ENCODE assay signal across 11 cellular contexts in the genomic region with DNA sequence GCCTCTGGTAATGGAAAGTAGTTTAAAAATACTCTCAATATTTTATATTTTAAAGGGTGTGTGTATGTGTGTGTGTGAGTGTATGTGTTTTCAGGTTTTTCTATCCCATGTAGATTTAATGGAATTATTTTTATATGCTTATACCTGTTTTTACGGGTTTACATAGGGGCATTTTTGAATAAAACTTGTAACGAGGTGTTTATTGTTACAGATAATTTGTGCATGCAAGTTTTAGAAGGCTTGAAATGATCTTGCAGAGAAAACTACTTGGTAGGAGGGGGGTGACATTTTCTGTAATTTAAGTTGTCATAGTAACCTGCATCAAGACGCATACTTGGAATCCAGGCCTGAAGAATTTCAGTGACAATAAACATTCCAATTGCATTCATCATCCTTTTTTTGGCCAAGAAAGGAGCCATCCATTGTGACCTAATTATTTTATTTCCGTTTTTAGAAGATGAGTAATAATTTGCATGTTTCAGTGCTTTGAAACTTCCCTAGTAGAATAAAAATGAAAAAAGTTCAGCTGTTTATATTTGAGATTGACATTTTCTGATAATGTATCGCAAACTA. TPM values are rescaled to one million over a fixed set of nuclear protein-coding genes. Genes with fewer than 3 reads are reported as not detected.
DNase-seq lines count a peak whose midpoint lies in the region; ATAC-seq, FAIRE-seq and TF ChIP-seq lines count a peak whose summit lies in the region.
"Had no signal": no experiment of that assay in that cellular context is flagged by ENCODE, and none has a peak within 500 bp of the region (broad histone marks: within the 10 kb centered on the region; RNA-seq: fewer than 3 reads in every experiment).

No MANE protein-coding gene starts in this region.

- peaks cover 5% of the 10 kb centered on the region for H3K27me3 Mint-ChIP-seq in activated CD4-positive, alpha-beta memory T cell treated with anti-CD3 and anti-CD28 coated beads, Interleukin-2, amount 10 ng/mL, durations not matched to agents 7 days and 5 days

- no peaks in the 10 kb centered on the region for H3K4me1 Mint-ChIP-seq in activated CD4-positive, alpha-beta memory T cell treated with anti-CD3 and anti-CD28 coated beads, Interleukin-2, amount 10 ng/mL, durations not matched to agents 7 days and 5 days

- H3K9me3 ChIP-seq in pancreas (no peaks in the 10 kb centered on the region), OCI-LY7 (ENCODE audit: low read length) (no peaks in the 10 kb centered on the region)

- no peaks in the 10 kb centered on the region for H3K27me3 ChIP-seq in pancreas
- H3K27me3 ChIP-seq: tibial nerve had no signal

- no peaks in the 10 kb centered on the region for H3K79me2 ChIP-seq in OCI-LY7 (ENCODE audit: insufficient read depth, low read depth, low read length)

- no TSS peak for BruUV-seq in OCI-LY7 (replicated peaks; lab: Mats Ljungman, UMichigan)

- H3K36me3 Mint-ChIP-seq in activated CD4-positive, alpha-beta memory T cell treated with anti-CD3 and anti-CD28 coated beads, Interleukin-2, amount 10 ng/mL, durations not matched to agents 7 days and 5 days (ENCODE audit: low read depth): no peaks in the 10 kb centered on the region

- H3K4me3 ChIP-seq in fibroblast of mammary gland (ENCODE audit: control insufficient read depth, low read depth, low read length): no peak overlapping the region
- no peak overlapping the region for H3K4me3 ChIP-seq in pancreas
- H3K4me3 ChIP-seq in OCI-LY7 (ENCODE audit: low read depth, low read length, poor library complexity, severe bottlenecking): no peak overlapping the region
- H3K4me3 ChIP-seq: tibial nerve had no signal

- H3K9me3 Mint-ChIP-seq in activated CD4-positive, alpha-beta memory T cell treated with anti-CD3 and anti-CD28 coated beads, Interleukin-2, amount 10 ng/mL, durations not matched to agents 7 days and 5 days: no peaks in the 10 kb centered on the region
- H3K9me3 Mint-ChIP-seq: activated T-cell treated with anti-CD3 and anti-CD28 coated beads, Interleukin-2, amount 50 U/mL, for 72 hours had no signal

- H2AFZ ChIP-seq in OCI-LY7 (ENCODE audit: low read length): no peak overlapping the region

- intact Hi-C loops in pancreas (cut with DNase I) (no loop called here), OCI-LY7 (cut with micrococcal nuclease; ENCODE audit: unreplicated experiment) (no loop called here)

- peak; percentile 86 for FAIRE-seq in pancreas (lab: Jason Lieb, UNC)

- H3K9me2 ChIP-seq in OCI-LY7 (ENCODE audit: insufficient read depth, low read length): no peaks in the 10 kb centered on the region

- POLR2A ChIA-PET in OCI-LY7 (lab: Charles Lee): interaction anchor here (0.7 kb wide), 2 partner anchors 276 to 547 kb away, joined by 3 to 6 read pairs; no protein-coding TSS in a partner anchor
- POLR2A ChIA-PET in activated CD4-positive, alpha-beta memory T cell treated with anti-CD3 and anti-CD28 coated beads, Interleukin-2, amount 10 ng/mL, durations not matched to agents 7 days and 5 days (lab: Charles Lee): no interaction called here

- 50 to 58% methylated on average over 5 of the region's 5 CpGs for WGBS in pancreas, 2 donors

- H3K36me3 ChIP-seq in pancreas (no peaks in the 10 kb centered on the region), OCI-LY7 (ENCODE audit: insufficient read depth, low read length) (no peaks in the 10 kb centered on the region)

- no peak overlapping the region for H3K4me3 Mint-ChIP-seq in activated CD4-positive, alpha-beta memory T cell treated with anti-CD3 and anti-CD28 coated beads, Interleukin-2, amount 10 ng/mL, durations not matched to agents 7 days and 5 days
- H3K4me3 Mint-ChIP-seq: activated T-cell treated with anti-CD3 and anti-CD28 coated beads, Interleukin-2, amount 50 U/mL, for 72 hours had no signal

- H3K27ac ChIP-seq in pancreas (peak overlapping the region in 2 of 4 donors; percentile 7 to 25), OCI-LY7 (ENCODE audit: low read depth, low read length, poor library complexity, severe bottlenecking) (no peak overlapping the region)
- H3K27ac ChIP-seq: tibial nerve had no signal

- no peak overlapping the region for H3K4me2 ChIP-seq in OCI-LY7 (ENCODE audit: low read length)

- CTCF ChIA-PET in OCI-LY7 (lab: Charles Lee; ENCODE audit: unreplicated experiment): no interaction called here
- CTCF ChIA-PET in activated CD4-positive, alpha-beta memory T cell treated with anti-CD3 and anti-CD28 coated beads, Interleukin-2, amount 10 ng/mL, durations not matched to agents 7 days and 5 days (lab: Charles Lee): no interaction called here

- no peak for TF ChIP-seq CTCF in fibroblast of mammary gland (conservative IDR thresholded peaks at IDR 0.05; ENCODE audit: control insufficient read depth, insufficient read depth, low read depth, low read length)
- no peak for TF ChIP-seq CTCF in pancreas (IDR thresholded peaks at IDR 0.05)
- no peak for TF ChIP-seq CTCF in OCI-LY7 (conservative IDR thresholded peaks at IDR 0.05; ENCODE audit: low read length)

- no peaks in the 10 kb centered on the region for H4K20me1 ChIP-seq in OCI-LY7 (ENCODE audit: insufficient read depth, low read length)

- no peak overlapping the region for H3K27ac Mint-ChIP-seq in activated CD4-positive, alpha-beta memory T cell treated with anti-CD3 and anti-CD28 coated beads, Interleukin-2, amount 10 ng/mL, durations not matched to agents 7 days and 5 days
- H3K27ac Mint-ChIP-seq: activated T-cell treated with anti-CD3 and anti-CD28 coated beads, Interleukin-2, amount 50 U/mL, for 72 hours had no signal

- H3K4me1 ChIP-seq in pancreas: peaks cover 0 to 10% (median 6%) of the 10 kb centered on the region in 3 donors
- H3K4me1 ChIP-seq in OCI-LY7 (ENCODE audit: insufficient read depth, low read length, poor library complexity, severe bottlenecking): no peaks in the 10 kb centered on the region

- peak in 3 of 4 donors; percentile 22 to 36 (median 36) for ATAC-seq in pancreas

- peak; percentile 97 for DNase-seq in ELR (ENCODE audit: low read depth)
- peak; percentile 93 for DNase-seq in RPMI7951 (ENCODE audit: low read depth)
- DNase-seq in fibroblast of mammary gland (ENCODE audit: low read depth): peak; percentile 92
- no peak for DNase-seq in pancreas
- DNase-seq in NCI-H128 (lab: John Stamatoyannopoulos, UW; ENCODE audit: unreplicated experiment): no peak
- no peak for DNase-seq in OCI-LY7 (ENCODE audit: low spot score)
- no peak for DNase-seq in activated CD4-positive, alpha-beta memory T cell treated with anti-CD3 and anti-CD28 coated beads, Interleukin-2, amount 10 ng/mL, durations not matched to agents 7 days and 5 days
- no peak for DNase-seq in NCI-H187 (lab: John Stamatoyannopoulos, UW)
- DNase-seq: activated T-cell treated with anti-CD3 and anti-CD28 coated beads, Interleukin-2, amount 50 U/mL, for 72 hours; Kasumi-1 had no signal

RNA-seq across cellular contexts. Expression of a gene that starts 39.0 kb away (rescaled TPM):
- total RNA-seq in RPMI7951 (2014; rRNA removed; shearing (Covaris generic)): 37.5 and 41.7 TPM in 2 replicates
- total RNA-seq in pancreas (10 to 100 TPM in 3 of 6 donors, 1 to 10 TPM in 3; 6.3 to 25.0 (median 10.5) TPM), OCI-LY7 (2022) (not detected in 2 replicates)
- polyA plus RNA-seq in pancreas: 1 to 10 TPM; 4.3 TPM
- total RNA-seq in OCI-LY7 (2014; rRNA removed; shearing (Covaris generic)): not detected in 2 replicates
- total RNA-seq in activated CD4-positive, alpha-beta memory T cell treated with anti-CD3 and anti-CD28 coated beads, Interleukin-2, amount 10 ng/mL, durations not matched to agents 7 days and 5 days: 1 to 10 TPM in 1 of 2 experiments, under 1 TPM in 1; 0.65 to 1.2 TPM

Comparison
In these comparisons a context has a peak if more than half of its experiments do, and no peak if none do; other contexts are left out.
1. DNase-seq: peak in ELR (single experiment), RPMI7951 (single experiment) and fibroblast of mammary gland (single experiment); none in pancreas (0 of 6), NCI-H128 (single experiment), OCI-LY7 (single experiment), activated CD4-positive, alpha-beta memory T cell treated with anti-CD3 and anti-CD28 coated beads, Interleukin-2, amount 10 ng/mL, durations not matched to agents 7 days and 5 days (single experiment) and NCI-H187 (0 of 2).